1 cellular context compared by ENCODE assay signal in genomic region chr5:126852916-126853315, GRCh38.
TF ChIP-seq lines count a peak whose summit lies in the region.

No MANE protein-coding gene starts in this region.

TF ChIP-seq in GM23338, 12 proteins besides CTCF, POLR2A, EP300 and RAD21 (continued from another document):
- TF ChIP-seq ETS1 (IDR thresholded peaks at IDR 0.05) (no peak), ZNF114 (CRISPR knock-in tag; IDR thresholded peaks at IDR 0.05) (no peak), CREB1 (CRISPR knock-in tag; IDR thresholded peaks at IDR 0.05; ENCODE audit: low read depth) (no peak), JUNB (IDR thresholded peaks at IDR 0.05; ENCODE audit: unreplicated experiment) (no peak), REST (IDR thresholded peaks at IDR 0.05; ENCODE audit: unreplicated experiment) (no peak), EZH2phosphoT487 (IDR thresholded peaks at IDR 0.05; ENCODE audit: unreplicated experiment) (no peak), ZNF462 (CRISPR knock-in tag; IDR thresholded peaks at IDR 0.05) (no peak), STAT1 (IDR thresholded peaks at IDR 0.05; ENCODE audit: unreplicated experiment) (no peak), EZH2 (IDR thresholded peaks at IDR 0.05; ENCODE audit: low read depth, unreplicated experiment) (no peak)
